8 cellular contexts compared by ENCODE assay signal in genomic region chr9:19028835-19029451, GRCh38. TPM values are rescaled to one million over a fixed set of nuclear protein-coding genes. Genes with fewer than 3 reads are reported as not detected.
A peak's percentile ranks its signal among the peaks of the same experiment; 100 is the strongest.
DNase-seq lines count a peak whose midpoint lies in the region; ATAC-seq, FAIRE-seq and TF ChIP-seq lines count a peak whose summit lies in the region.

No MANE protein-coding gene starts in this region.

- H3K9me3 Mint-ChIP-seq in astrocyte (ENCODE audit: unreplicated experiment): no peaks in the 10 kb centered on the region

- no peaks in the 10 kb centered on the region for H4K20me1 ChIP-seq in astrocyte (ENCODE audit: insufficient read depth, low read length)

- no peak overlapping the region for H3K4me3 Mint-ChIP-seq in astrocyte (ENCODE audit: unreplicated experiment)

- ATAC-seq in GM19438 (IDR thresholded peaks at IDR 0.05; ENCODE audit: low read depth, unreplicated experiment): peak; percentile 62

- H3K4me1 ChIP-seq in astrocyte (ENCODE audit: insufficient read depth, low read length) (no peaks in the 10 kb centered on the region), right atrium auricular region (no peaks in the 10 kb centered on the region), small intestine (ENCODE audit: control insufficient read depth in 2 of 2, insufficient read depth in 1 of 2, low read depth in 1 of 2, low read length in 1 of 2) (no peaks in the 10 kb centered on the region)

- H3K27me3 Mint-ChIP-seq in astrocyte (ENCODE audit: low read depth, unreplicated experiment): peaks cover 5% of the 10 kb centered on the region

- no peaks in the 10 kb centered on the region for H3K79me2 ChIP-seq in astrocyte (ENCODE audit: insufficient read depth, low read length)

- FAIRE-seq in astrocyte (lab: Jason Lieb, UNC): peak; percentile 23
- no peak for FAIRE-seq in small intestine (lab: Jason Lieb, UNC)

- H3K4me3 ChIP-seq in HL-60 (replicated peaks; ENCODE audit: insufficient read depth, low read length) (no peak overlapping the region), astrocyte (ENCODE audit: insufficient read depth, low read depth, low read length) (no peak overlapping the region), right atrium auricular region (no peak overlapping the region), small intestine (ENCODE audit: low read depth in 1 of 2, low read length in 2 of 2) (no peak overlapping the region)

- H3K27me3 ChIP-seq in HL-60 (ENCODE audit: insufficient read depth, poor library complexity, severe bottlenecking): no peaks in the 10 kb centered on the region
- peaks cover 4% of the 10 kb centered on the region for H3K27me3 ChIP-seq in astrocyte (ENCODE audit: insufficient read depth, low read length)
- no peaks in the 10 kb centered on the region for H3K27me3 ChIP-seq in right atrium auricular region
- no peaks in the 10 kb centered on the region for H3K27me3 ChIP-seq in small intestine (ENCODE audit: control insufficient read depth in 2 of 2, insufficient read depth in 2 of 2, low read length in 2 of 2)

- no peak overlapping the region for H2AFZ ChIP-seq in astrocyte (ENCODE audit: low read depth, low read length)

- 26 to 37% (median 36%) methylated on average over 8 of the region's 8 CpGs for WGBS in small intestine, 3 donors

- H3K4me2 ChIP-seq in astrocyte (ENCODE audit: low read length): no peak overlapping the region

- H3K27ac Mint-ChIP-seq in astrocyte (ENCODE audit: unreplicated experiment): peak overlapping the region; percentile 14

- no peak overlapping the region for H3K9ac ChIP-seq in astrocyte (ENCODE audit: low read length)

- no peak overlapping the region for H3K27ac ChIP-seq in HL-60 (replicated peaks)
- H3K27ac ChIP-seq in astrocyte (ENCODE audit: low read depth, low read length): no peak overlapping the region
- no peak overlapping the region for H3K27ac ChIP-seq in right atrium auricular region
- no peak overlapping the region for H3K27ac ChIP-seq in small intestine (ENCODE audit: low read depth in 1 of 2, low read length in 1 of 2)

- H3K36me3 ChIP-seq in astrocyte (ENCODE audit: insufficient read depth, low read length) (no peaks in the 10 kb centered on the region), right atrium auricular region (no peaks in the 10 kb centered on the region), small intestine (ENCODE audit: control insufficient read depth in 2 of 2, insufficient read depth in 2 of 2, low read length in 2 of 2) (no peaks in the 10 kb centered on the region)

- no peaks in the 10 kb centered on the region for H3K9me3 ChIP-seq in astrocyte (ENCODE audit: insufficient read depth, low read depth, low read length)
- no peaks in the 10 kb centered on the region for H3K9me3 ChIP-seq in right atrium auricular region
- H3K9me3 ChIP-seq in small intestine (ENCODE audit: control insufficient read depth, low read depth): no peaks in the 10 kb centered on the region

- DNase-seq in DMS 273 treated with DMSO at 0.1 percent for 48 hours (lab: John Stamatoyannopoulos, UW): peak; percentile 27
- DNase-seq in HL-60 (ENCODE audit: low read depth in 1 of 2, low spot score in 1 of 2): peak in 1 of 2 experiments; percentile 9
- peak; percentile 56 for DNase-seq in NCI-H774 (lab: John Stamatoyannopoulos, UW)
- peak; percentile 33 for DNase-seq in astrocyte (ENCODE audit: low read depth)
- no peak for DNase-seq in right atrium auricular region (ENCODE audit: low spot score)
- peak; percentile 72 for DNase-seq in small intestine
- DNase-seq in activated gamma-delta T cell (lab: John Stamatoyannopoulos, UW): no peak

- TF ChIP-seq CTCF in HL-60 (IDR thresholded peaks at IDR 0.05; ENCODE audit: insufficient read depth, low read length) (peak; percentile 10), astrocyte (IDR thresholded peaks at IDR 0.05; ENCODE audit: insufficient read depth, low read depth, low read length) (peak; percentile 83), right atrium auricular region (IDR thresholded peaks at IDR 0.05) (peak; percentile 58 to 84)

- H3K36me3 Mint-ChIP-seq in astrocyte (ENCODE audit: low read depth, unreplicated experiment): no peaks in the 10 kb centered on the region

- H3K4me1 Mint-ChIP-seq in astrocyte (ENCODE audit: low read depth, unreplicated experiment): peaks cover 6% of the 10 kb centered on the region

RNA-seq across cellular contexts. Expression of gene SAXO1, which starts 4.1 kb away (rescaled TPM):
- total RNA-seq in astrocyte: 0.10 TPM in 1 of 2 replicates, not detected in the other
- total RNA-seq in right atrium auricular region: not detected
- under 1 TPM in 1 of 3 donors, not detected in 2; 0.01 TPM for polyA plus RNA-seq in small intestine

RNA-seq across cellular contexts. Expression of gene RRAGA, which starts 20.3 kb away (rescaled TPM):
- total RNA-seq in astrocyte (81.8 and 85.0 TPM in 2 replicates), right atrium auricular region (10 to 100 TPM; 59.1 to 67.0 TPM)
- 10 to 100 TPM; 64.6 to 92.7 (median 65.3) TPM for polyA plus RNA-seq in small intestine

Comparison
In these comparisons a context has a peak if more than half of its experiments do, and no peak if none do; other contexts are left out.
1. DNase-seq: peak in DMS 273 treated with DMSO at 0.1 percent for 48 hours (single experiment), NCI-H774 (single experiment), astrocyte (single experiment) and small intestine (single experiment); none in right atrium auricular region (single experiment) and activated gamma-delta T cell (single experiment).
2. CTCF ChIP-seq: peak in every context shown above with its lines; median percentile 83 in astrocyte; 71 in right atrium auricular region; 10 in HL-60.